8 cellular contexts compared by ENCODE assay signal in the genomic region with DNA sequence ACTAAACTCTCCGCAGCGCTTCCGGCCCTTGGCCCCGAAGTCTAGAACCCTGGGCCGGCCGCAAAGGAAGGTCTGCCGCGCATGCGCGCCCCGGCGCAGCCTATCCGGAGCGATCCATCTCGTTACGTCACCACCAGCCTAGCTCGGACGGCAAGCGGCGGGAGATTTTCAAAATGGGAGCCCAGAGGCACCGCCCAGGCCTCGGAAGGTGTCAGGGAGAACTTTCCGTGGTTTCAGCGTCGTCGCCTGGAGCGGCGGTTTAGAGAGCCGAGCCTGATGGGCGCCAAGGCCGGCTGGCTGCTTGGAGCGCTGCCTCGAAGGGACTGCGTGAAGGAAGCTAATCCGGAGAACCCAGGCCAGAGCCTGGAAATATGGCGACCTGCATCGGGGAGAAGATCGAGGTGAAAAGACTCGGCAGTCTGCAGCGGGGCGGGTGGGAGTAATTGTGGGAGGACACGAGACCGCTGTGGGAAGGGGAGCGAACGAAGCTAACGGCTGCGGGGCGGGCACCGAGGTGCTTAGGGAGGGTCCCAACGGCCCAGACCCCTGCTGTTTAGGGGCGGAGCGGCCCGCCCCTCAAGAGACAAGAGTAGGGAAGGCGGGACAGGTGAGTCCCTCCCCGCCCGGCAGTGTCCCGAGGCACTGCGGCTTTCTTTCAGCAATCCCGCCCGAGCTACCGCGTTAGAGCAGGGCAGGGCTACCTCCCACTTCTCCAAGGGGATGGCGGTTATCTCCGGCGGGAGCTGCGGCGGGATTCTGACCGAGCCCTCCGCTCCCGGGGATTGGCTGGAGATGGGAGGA. TPM values are rescaled to one million over a fixed set of nuclear protein-coding genes. Genes with fewer than 3 reads are reported as not detected.
A peak's percentile ranks its signal among the peaks of the same experiment; 100 is the strongest.
DNase-seq lines count a peak whose midpoint lies in the region; ATAC-seq and TF ChIP-seq lines count a peak whose summit lies in the region.

A gene (plus strand): TSS at position 130 of the 801 bp plus-strand sequence. CDS start 242 bp downstream, at position 372.

- peak; percentile 91 to 93 for DNase-seq in NCI-H2081 (lab: John Stamatoyannopoulos, UW)
- peak; percentile 81 for DNase-seq in T-helper 9 cell
- DNase-seq in astrocyte of the cerebellum (ENCODE audit: low read depth) = peak; percentile 87
- DNase-seq in hepatic stellate cell (ENCODE audit: low spot score) = peak; percentile 98
- DNase-seq in putamen (ENCODE audit: low spot score) = peak; percentile 92
- peak; percentile 98 for DNase-seq in aorta

- no peaks in the 10 kb centered on the region for H3K4me1 ChIP-seq in aorta (ENCODE audit: control insufficient read depth in 1 of 2, insufficient read depth in 2 of 2, low read length in 2 of 2)

- no peak within 1 kb of the TSS for H3K27ac ChIP-seq in aorta (ENCODE audit: low read depth in 1 of 2, low read length in 2 of 2)

- H3K27me3 ChIP-seq in aorta (ENCODE audit: control insufficient read depth in 1 of 2, insufficient read depth in 2 of 2, low read length in 1 of 2) = no peaks in the 10 kb centered on the region

- ATAC-seq in GM18517 (IDR thresholded peaks at IDR 0.05; ENCODE audit: unreplicated experiment) (peak; percentile 93), HG03039 (IDR thresholded peaks at IDR 0.05; ENCODE audit: unreplicated experiment) (peak; percentile 96), aorta (ENCODE audit: low FRiP score) (peak; percentile 98)

- intact Hi-C loops in aorta (cut with DNase I) = loop anchor here in 1 of 2 donors (2.0 to 10.0 kb wide), 2 partner anchors 84 to 98 kb away; a partner anchor contains a TSS

- H3K4me3 ChIP-seq in astrocyte of the cerebellum (ENCODE audit: low read depth, low read length) (peak within 1 kb of the TSS; percentile 89), aorta (ENCODE audit: low read length in 2 of 2) (peak within 1 kb of the TSS; percentile 50 to 52)

- in situ Hi-C loops in astrocyte of the cerebellum (cut with HindIII; ENCODE audit: low sequenced_read_pairs) = no loop called here

- no peaks in the 10 kb centered on the region for H3K36me3 ChIP-seq in aorta (ENCODE audit: control insufficient read depth in 1 of 2, insufficient read depth in 2 of 2, low read length in 1 of 2)

- TF ChIP-seq CTCF in astrocyte of the cerebellum (IDR thresholded peaks at IDR 0.05; ENCODE audit: low read depth, low read length, missing control alignments) = no peak

- WGBS in aorta, 2 donors = 0 to 1% methylated on average over 65 to 70 of the region's 70 CpGs

- no peaks in the 10 kb centered on the region for H3K9me3 ChIP-seq in aorta (ENCODE audit: control insufficient read depth, low read length)

RNA-seq across cellular contexts. Expression of the gene that starts here (rescaled TPM):
- 1 to 10 TPM in 1 of 2 donors, under 1 TPM in 1; 0.96 to 1.3 TPM for total RNA-seq in aorta
- 1 to 10 TPM in 1 of 2 donors, under 1 TPM in 1; 0.72 to 4.9 TPM for polyA plus RNA-seq in aorta
